ENCODE assay signal across 1 cellular context in the genomic region with DNA sequence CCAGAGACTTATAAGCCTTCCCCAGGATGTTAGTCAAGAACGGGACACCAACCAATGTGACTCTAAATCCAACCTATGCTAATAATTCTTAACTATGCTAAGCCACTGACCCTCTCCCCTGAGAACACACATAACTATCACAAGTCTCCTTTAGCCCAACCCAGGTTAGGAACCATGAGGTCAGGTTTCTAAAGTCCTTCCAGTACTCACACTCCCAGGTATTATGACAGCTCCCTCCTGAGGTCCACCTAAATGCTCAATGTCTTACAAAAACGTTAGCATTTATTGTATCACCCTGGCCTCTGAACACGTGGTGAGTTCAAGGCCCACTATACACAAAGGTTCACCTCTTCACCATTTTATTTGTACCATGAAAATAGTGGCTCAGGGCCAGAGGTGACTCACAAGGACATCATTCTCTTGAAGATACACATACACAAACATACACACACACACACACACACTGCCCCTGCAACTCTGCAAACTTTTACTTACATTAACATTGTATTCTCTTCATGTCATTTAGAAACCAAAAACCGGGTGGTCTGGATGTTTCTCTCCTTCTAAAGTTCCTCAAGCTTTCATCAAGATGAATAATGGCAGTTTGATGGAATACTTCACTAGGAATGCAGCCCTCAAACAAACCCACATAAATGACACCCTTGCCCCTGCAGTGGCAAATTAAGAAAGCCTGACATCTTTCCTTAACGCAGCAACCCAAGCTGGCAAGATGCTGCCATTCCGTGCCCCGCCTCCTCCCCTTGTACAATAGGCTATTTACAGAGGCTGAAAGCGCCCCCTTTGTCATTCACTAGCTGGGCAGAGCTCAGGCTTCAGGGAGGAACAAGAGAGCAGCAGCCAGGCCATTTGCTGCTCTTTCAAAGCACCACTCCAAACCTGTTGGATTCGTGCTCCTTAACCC.
TF ChIP-seq lines count a peak whose summit lies in the region.

No MANE protein-coding gene starts in this region.

TF ChIP-seq in GM23338, 12 proteins besides CTCF, POLR2A, EP300 and RAD21 (continued from another document):
- TF ChIP-seq, protein P1, sequence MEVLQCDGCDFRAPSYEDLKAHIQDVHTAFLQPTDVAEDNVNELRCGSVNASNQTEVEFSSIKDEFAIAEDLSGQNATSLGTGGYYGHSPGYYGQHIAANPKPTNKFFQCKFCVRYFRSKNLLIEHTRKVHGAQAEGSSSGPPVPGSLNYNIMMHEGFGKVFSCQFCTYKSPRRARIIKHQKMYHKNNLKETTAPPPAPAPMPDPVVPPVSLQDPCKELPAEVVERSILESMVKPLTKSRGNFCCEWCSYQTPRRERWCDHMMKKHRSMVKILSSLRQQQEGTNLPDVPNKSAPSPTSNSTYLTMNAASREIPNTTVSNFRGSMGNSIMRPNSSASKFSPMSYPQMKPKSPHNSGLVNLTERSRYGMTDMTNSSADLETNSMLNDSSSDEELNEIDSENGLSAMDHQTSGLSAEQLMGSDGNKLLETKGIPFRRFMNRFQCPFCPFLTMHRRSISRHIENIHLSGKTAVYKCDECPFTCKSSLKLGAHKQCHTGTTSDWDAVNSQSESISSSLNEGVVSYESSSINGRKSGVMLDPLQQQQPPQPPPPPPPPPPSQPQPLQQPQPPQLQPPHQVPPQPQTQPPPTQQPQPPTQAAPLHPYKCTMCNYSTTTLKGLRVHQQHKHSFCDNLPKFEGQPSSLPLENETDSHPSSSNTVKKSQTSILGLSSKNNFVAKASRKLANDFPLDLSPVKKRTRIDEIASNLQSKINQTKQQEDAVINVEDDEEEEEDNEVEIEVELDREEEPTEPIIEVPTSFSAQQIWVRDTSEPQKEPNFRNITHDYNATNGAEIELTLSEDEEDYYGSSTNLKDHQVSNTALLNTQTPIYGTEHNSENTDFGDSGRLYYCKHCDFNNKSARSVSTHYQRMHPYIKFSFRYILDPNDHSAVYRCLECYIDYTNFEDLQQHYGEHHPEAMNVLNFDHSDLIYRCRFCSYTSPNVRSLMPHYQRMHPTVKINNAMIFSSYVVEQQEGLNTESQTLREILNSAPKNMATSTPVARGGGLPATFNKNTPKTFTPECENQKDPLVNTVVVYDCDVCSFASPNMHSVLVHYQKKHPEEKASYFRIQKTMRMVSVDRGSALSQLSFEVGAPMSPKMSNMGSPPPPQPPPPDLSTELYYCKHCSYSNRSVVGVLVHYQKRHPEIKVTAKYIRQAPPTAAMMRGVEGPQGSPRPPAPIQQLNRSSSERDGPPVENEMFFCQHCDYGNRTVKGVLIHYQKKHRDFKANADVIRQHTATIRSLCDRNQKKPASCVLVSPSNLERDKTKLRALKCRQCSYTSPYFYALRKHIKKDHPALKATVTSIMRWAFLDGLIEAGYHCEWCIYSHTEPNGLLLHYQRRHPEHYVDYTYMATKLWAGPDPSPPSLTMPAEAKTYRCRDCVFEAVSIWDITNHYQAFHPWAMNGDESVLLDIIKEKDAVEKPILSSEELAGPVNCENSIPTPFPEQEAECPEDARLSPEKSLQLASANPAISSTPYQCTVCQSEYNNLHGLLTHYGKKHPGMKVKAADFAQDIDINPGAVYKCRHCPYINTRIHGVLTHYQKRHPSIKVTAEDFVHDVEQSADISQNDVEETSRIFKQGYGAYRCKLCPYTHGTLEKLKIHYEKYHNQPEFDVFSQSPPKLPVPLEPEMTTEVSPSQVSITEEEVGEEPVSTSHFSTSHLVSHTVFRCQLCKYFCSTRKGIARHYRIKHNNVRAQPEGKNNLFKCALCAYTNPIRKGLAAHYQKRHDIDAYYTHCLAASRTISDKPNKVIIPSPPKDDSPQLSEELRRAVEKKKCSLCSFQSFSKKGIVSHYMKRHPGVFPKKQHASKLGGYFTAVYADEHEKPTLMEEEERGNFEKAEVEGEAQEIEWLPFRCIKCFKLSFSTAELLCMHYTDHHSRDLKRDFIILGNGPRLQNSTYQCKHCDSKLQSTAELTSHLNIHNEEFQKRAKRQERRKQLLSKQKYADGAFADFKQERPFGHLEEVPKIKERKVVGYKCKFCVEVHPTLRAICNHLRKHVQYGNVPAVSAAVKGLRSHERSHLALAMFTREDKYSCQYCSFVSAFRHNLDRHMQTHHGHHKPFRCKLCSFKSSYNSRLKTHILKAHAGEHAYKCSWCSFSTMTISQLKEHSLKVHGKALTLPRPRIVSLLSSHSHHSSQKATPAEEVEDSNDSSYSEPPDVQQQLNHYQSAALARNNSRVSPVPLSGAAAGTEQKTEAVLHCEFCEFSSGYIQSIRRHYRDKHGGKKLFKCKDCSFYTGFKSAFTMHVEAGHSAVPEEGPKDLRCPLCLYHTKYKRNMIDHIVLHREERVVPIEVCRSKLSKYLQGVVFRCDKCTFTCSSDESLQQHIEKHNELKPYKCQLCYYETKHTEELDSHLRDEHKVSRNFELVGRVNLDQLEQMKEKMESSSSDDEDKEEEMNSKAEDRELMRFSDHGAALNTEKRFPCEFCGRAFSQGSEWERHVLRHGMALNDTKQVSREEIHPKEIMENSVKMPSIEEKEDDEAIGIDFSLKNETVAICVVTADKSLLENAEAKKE (CRISPR knock-in tag; IDR thresholded peaks at IDR 0.05), result no peak
- TF ChIP-seq, protein P2, sequence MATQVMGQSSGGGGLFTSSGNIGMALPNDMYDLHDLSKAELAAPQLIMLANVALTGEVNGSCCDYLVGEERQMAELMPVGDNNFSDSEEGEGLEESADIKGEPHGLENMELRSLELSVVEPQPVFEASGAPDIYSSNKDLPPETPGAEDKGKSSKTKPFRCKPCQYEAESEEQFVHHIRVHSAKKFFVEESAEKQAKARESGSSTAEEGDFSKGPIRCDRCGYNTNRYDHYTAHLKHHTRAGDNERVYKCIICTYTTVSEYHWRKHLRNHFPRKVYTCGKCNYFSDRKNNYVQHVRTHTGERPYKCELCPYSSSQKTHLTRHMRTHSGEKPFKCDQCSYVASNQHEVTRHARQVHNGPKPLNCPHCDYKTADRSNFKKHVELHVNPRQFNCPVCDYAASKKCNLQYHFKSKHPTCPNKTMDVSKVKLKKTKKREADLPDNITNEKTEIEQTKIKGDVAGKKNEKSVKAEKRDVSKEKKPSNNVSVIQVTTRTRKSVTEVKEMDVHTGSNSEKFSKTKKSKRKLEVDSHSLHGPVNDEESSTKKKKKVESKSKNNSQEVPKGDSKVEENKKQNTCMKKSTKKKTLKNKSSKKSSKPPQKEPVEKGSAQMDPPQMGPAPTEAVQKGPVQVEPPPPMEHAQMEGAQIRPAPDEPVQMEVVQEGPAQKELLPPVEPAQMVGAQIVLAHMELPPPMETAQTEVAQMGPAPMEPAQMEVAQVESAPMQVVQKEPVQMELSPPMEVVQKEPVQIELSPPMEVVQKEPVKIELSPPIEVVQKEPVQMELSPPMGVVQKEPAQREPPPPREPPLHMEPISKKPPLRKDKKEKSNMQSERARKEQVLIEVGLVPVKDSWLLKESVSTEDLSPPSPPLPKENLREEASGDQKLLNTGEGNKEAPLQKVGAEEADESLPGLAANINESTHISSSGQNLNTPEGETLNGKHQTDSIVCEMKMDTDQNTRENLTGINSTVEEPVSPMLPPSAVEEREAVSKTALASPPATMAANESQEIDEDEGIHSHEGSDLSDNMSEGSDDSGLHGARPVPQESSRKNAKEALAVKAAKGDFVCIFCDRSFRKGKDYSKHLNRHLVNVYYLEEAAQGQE (IDR thresholded peaks at IDR 0.05; ENCODE audit: unreplicated experiment), result no peak
- TF ChIP-seq EZH2phosphoT487 (IDR thresholded peaks at IDR 0.05; ENCODE audit: unreplicated experiment) (no peak), STAT1 (IDR thresholded peaks at IDR 0.05; ENCODE audit: unreplicated experiment) (no peak), POLR2AphosphoS5 (IDR thresholded peaks at IDR 0.05; ENCODE audit: low read depth) (no peak), ZNF331 (CRISPR knock-in tag; IDR thresholded peaks at IDR 0.05; ENCODE audit: low read depth) (no peak), NANOG (IDR thresholded peaks at IDR 0.05; ENCODE audit: borderline replicate concordance) (no peak), EZH2 (IDR thresholded peaks at IDR 0.05; ENCODE audit: low read depth, unreplicated experiment) (no peak), JUNB (IDR thresholded peaks at IDR 0.05; ENCODE audit: unreplicated experiment) (no peak)
- TF ChIP-seq, protein P3, sequence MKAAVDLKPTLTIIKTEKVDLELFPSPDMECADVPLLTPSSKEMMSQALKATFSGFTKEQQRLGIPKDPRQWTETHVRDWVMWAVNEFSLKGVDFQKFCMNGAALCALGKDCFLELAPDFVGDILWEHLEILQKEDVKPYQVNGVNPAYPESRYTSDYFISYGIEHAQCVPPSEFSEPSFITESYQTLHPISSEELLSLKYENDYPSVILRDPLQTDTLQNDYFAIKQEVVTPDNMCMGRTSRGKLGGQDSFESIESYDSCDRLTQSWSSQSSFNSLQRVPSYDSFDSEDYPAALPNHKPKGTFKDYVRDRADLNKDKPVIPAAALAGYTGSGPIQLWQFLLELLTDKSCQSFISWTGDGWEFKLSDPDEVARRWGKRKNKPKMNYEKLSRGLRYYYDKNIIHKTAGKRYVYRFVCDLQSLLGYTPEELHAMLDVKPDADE (IDR thresholded peaks at IDR 0.05), result no peak
